In the genomic region with DNA sequence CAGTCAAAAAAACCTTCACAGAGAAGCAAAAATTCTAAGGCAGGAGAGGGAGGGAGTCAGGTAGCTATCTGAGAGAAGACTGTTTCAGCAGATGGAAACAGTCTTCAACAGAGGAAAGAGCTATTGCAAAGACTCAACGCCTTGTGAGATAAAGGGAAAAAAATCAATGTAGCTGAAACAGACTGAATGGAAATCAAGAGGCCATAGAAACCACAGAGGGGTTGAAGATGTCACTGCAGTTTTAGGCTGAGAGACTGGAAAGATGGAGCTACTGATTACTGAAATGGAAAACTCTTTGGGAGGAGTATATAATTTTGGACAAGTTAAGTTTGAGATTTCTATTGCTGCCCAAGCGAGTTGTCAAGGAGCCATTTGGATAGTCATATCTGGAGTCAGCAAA, we compare ENCODE assay signal across 26 cellular contexts. TPM values are rescaled to one million over a fixed set of nuclear protein-coding genes. Genes with fewer than 3 reads are reported as not detected.
DNase-seq lines count a peak whose midpoint lies in the region; ATAC-seq, FAIRE-seq and TF ChIP-seq lines count a peak whose summit lies in the region.
"Had no signal": no experiment of that assay in that cellular context is flagged by ENCODE, and none has a peak within 500 bp of the region (broad histone marks: within the 10 kb centered on the region; RNA-seq: fewer than 3 reads in every experiment).

No MANE protein-coding gene starts in this region.

- no peak for FAIRE-seq in A549 (lab: Jason Lieb, UNC)
- FAIRE-seq in endothelial cell of umbilical vein (lab: Jason Lieb, UNC): no peak
- FAIRE-seq: GM19239, H54, HTR-8/SVneo had no signal

- TF ChIP-seq CTCF in A549 (IDR thresholded peaks at IDR 0.05): no peak
- TF ChIP-seq CTCF in Calu3 (IDR thresholded peaks at IDR 0.05; ENCODE audit: unreplicated experiment): no peak
- TF ChIP-seq CTCF in Panc1 (IDR thresholded peaks at IDR 0.05): no peak
- TF ChIP-seq CTCF in endothelial cell of umbilical vein (IDR thresholded peaks at IDR 0.05; ENCODE audit: extremely low read depth in 1 of 2, insufficient read depth in 1 of 2, low read depth in 1 of 2, low read length in 2 of 2): no peak
- no peak for TF ChIP-seq CTCF in GM10248 (IDR thresholded peaks at IDR 0.05; ENCODE audit: control extremely low read depth, extremely low read depth, low read depth, missing control alignments)
- TF ChIP-seq CTCF in activated CD8-positive, alpha-beta T cell treated with anti-CD3 and anti-CD28 coated beads for 36 hours (IDR thresholded peaks at IDR 0.05): no peak

- in situ Hi-C loops in Panc1 (cut with HindIII; ENCODE audit: low pct_unique_long_range_greater_than_20kb, low sequenced_read_pairs): no loop called here

- intact Hi-C loops in Calu3 (cut with micrococcal nuclease; ENCODE audit: unreplicated experiment): no loop called here
- intact Hi-C loops in Panc1 (cut with micrococcal nuclease; ENCODE audit: unreplicated experiment): no loop called here
- intact Hi-C loops in endothelial cell of umbilical vein (cut with micrococcal nuclease): no loop called here
- intact Hi-C loops in activated CD8-positive, alpha-beta T cell treated with anti-CD3 and anti-CD28 coated beads for 36 hours (cut with micrococcal nuclease): no loop called here

- no peaks in the 10 kb centered on the region for H3K9me3 Mint-ChIP-seq in Calu3 (ENCODE audit: low read depth, unreplicated experiment)
- no peaks in the 10 kb centered on the region for H3K9me3 Mint-ChIP-seq in activated CD8-positive, alpha-beta T cell treated with anti-CD3 and anti-CD28 coated beads for 36 hours
- H3K9me3 Mint-ChIP-seq: CD14-positive monocyte had no signal

- H3K27ac Mint-ChIP-seq in Calu3 (ENCODE audit: unreplicated experiment): peak overlapping the region; percentile 15
- H3K27ac Mint-ChIP-seq in activated CD8-positive, alpha-beta T cell treated with anti-CD3 and anti-CD28 coated beads for 36 hours: no peak overlapping the region
- H3K27ac Mint-ChIP-seq: CD8-positive, alpha-beta memory T cell had no signal

- POLR2A ChIA-PET in A549 (lab: Yijun Ruan, JAX): no interaction called here
- POLR2A ChIA-PET in Panc1 (lab: Charles Lee): no interaction called here
- POLR2A ChIA-PET in endothelial cell of umbilical vein (lab: Charles Lee): no interaction called here
- POLR2A ChIA-PET in GM10248 (lab: Yijun Ruan, JAX): no interaction called here
- POLR2A ChIA-PET in activated CD8-positive, alpha-beta T cell treated with anti-CD3 and anti-CD28 coated beads for 36 hours (lab: Charles Lee): no interaction called here

- no peak overlapping the region for H3K4me2 ChIP-seq in A549
- H3K4me2 ChIP-seq in endothelial cell of umbilical vein (ENCODE audit: insufficient read depth, low read length): no peak overlapping the region

- dilution Hi-C loops in endothelial cell of umbilical vein (cut with MboI; ENCODE audit: extremely low pct_ligation_motif_present, low sequenced_read_pairs): no loop called here

- peaks cover 56% of the 10 kb centered on the region for H3K4me1 Mint-ChIP-seq in Calu3 (ENCODE audit: low read depth, unreplicated experiment)
- H3K4me1 Mint-ChIP-seq in activated CD8-positive, alpha-beta T cell treated with anti-CD3 and anti-CD28 coated beads for 36 hours (ENCODE audit: low read depth): no peaks in the 10 kb centered on the region
- H3K4me1 Mint-ChIP-seq: CD8-positive, alpha-beta memory T cell had no signal

- ATAC-seq in A549: no peak
- ATAC-seq in Panc1: no peak
- ATAC-seq in activated CD8-positive, alpha-beta T cell treated with anti-CD3 and anti-CD28 coated beads for 36 hours: no peak

- H3K9me3 ChIP-seq in A549 (no peaks in the 10 kb centered on the region), Panc1 (ENCODE audit: control insufficient read depth, insufficient read depth, low read depth, low read length) (peaks cover 4% of the 10 kb centered on the region; the same call in 1 of the 2 replicates), endothelial cell of umbilical vein (replicated peaks; ENCODE audit: control insufficient read depth, insufficient read depth, low read length) (no peaks in the 10 kb centered on the region)
- H3K9me3 ChIP-seq: BE2C had no signal

- DNase-seq in A549 (ENCODE audit: low read depth in 1 of 2, low spot score in 1 of 2) (no peak), Calu3 (no peak), Panc1 (ENCODE audit: low read depth, low spot score) (no peak), endothelial cell of umbilical vein (ENCODE audit: low read depth, low spot score) (no peak), NCI-H1436 treated with DMSO at 0.1 percent for 48 hours (lab: John Stamatoyannopoulos, UW) (no peak), GM10248 (ENCODE audit: extremely low spot score) (no peak), DMS53 (lab: John Stamatoyannopoulos, UW) (no peak)
- DNase-seq in activated CD8-positive, alpha-beta T cell treated with anti-CD3 and anti-CD28 coated beads for 36 hours: no peak
- DNase-seq: BE2C; CD8-positive, alpha-beta memory T cell; DND-41; KG1; NCI-H1105; NCI-H146; NCI-H1930; NCI-H2107; NCI-H446 treated with DMSO at 0.1 percent for 48 hours; NCI-H526; NCI-H82; NK-92 treated with Interleukin-12 subunit alpha and Interleukin-12 subunit beta, amount 100 ng/mL, for 24 hours; SHP77 treated with DMSO at 0.1 percent for 48 hours; SW 1271 had no signal

- H3K36me3 ChIP-seq in Panc1 (ENCODE audit: control insufficient read depth, insufficient read depth, low read length) (no peaks in the 10 kb centered on the region), endothelial cell of umbilical vein (ENCODE audit: control insufficient read depth in 2 of 2, extremely low read depth in 1 of 2, insufficient read depth in 2 of 2, low read length in 2 of 2) (no peaks in the 10 kb centered on the region)
- H3K36me3 ChIP-seq: BE2C had no signal

- peak overlapping the region; percentile 58 for H2AFZ ChIP-seq in endothelial cell of umbilical vein (ENCODE audit: low read depth, low read length)

- H4K20me1 ChIP-seq in endothelial cell of umbilical vein (replicated peaks; ENCODE audit: control insufficient read depth, extremely low read depth, insufficient read depth, low read length): no peaks in the 10 kb centered on the region

- H3K4me3 Mint-ChIP-seq in Calu3 (ENCODE audit: low read depth, unreplicated experiment): no peak overlapping the region
- no peak overlapping the region for H3K4me3 Mint-ChIP-seq in activated CD8-positive, alpha-beta T cell treated with anti-CD3 and anti-CD28 coated beads for 36 hours
- H3K4me3 Mint-ChIP-seq: CD14-positive monocyte; CD8-positive, alpha-beta memory T cell had no signal

- H3K4me1 ChIP-seq in A549 (peaks cover 16% of the 10 kb centered on the region), Panc1 (ENCODE audit: control insufficient read depth, insufficient read depth, low read length) (peaks cover 14% of the 10 kb centered on the region), endothelial cell of umbilical vein (ENCODE audit: control insufficient read depth, extremely low read depth, insufficient read depth, low read length) (peaks cover 25% of the 10 kb centered on the region)
- H3K4me1 ChIP-seq: BE2C had no signal

- H3K36me3 Mint-ChIP-seq in Calu3 (ENCODE audit: insufficient read depth, unreplicated experiment): no peaks in the 10 kb centered on the region
- no peaks in the 10 kb centered on the region for H3K36me3 Mint-ChIP-seq in activated CD8-positive, alpha-beta T cell treated with anti-CD3 and anti-CD28 coated beads for 36 hours (ENCODE audit: low read depth)
- H3K36me3 Mint-ChIP-seq: CD14-positive monocyte; CD8-positive, alpha-beta memory T cell had no signal

- H3K79me2 ChIP-seq in endothelial cell of umbilical vein (ENCODE audit: control insufficient read depth, insufficient read depth, low read length): no peaks in the 10 kb centered on the region

- BruUV-seq in Calu3 (replicated peaks; lab: Mats Ljungman, UMichigan) (no TSS peak), Panc1 (replicated peaks; lab: Mats Ljungman, UMichigan) (no TSS peak), endothelial cell of umbilical vein (replicated peaks; lab: Mats Ljungman, UMichigan) (no TSS peak)

- no peaks in the 10 kb centered on the region for H3K9me1 ChIP-seq in endothelial cell of umbilical vein (replicated peaks; ENCODE audit: control insufficient read depth, extremely low read depth, insufficient read depth, low read length)

- H3K9ac ChIP-seq in endothelial cell of umbilical vein (replicated peaks; ENCODE audit: extremely low read depth, insufficient read depth, low read length): no peak overlapping the region

- H3K4me3 ChIP-seq in A549 (no peak overlapping the region), Panc1 (ENCODE audit: low read depth in 2 of 2, low read length in 2 of 2) (no peak overlapping the region), endothelial cell of umbilical vein (replicated peaks in 1 of 3; ENCODE audit: insufficient read depth in 1 of 3, low read depth in 1 of 3, low read length in 3 of 3) (no peak overlapping the region)

- peak overlapping the region; percentile 7 to 63; a peak in 3 of 6 replicates for H3K27ac ChIP-seq in A549
- H3K27ac ChIP-seq in Panc1 (ENCODE audit: low read length): peak overlapping the region; percentile 62
- no peak overlapping the region for H3K27ac ChIP-seq in endothelial cell of umbilical vein (ENCODE audit: insufficient read depth, low read depth, low read length)

- H3K27me3 Mint-ChIP-seq in Calu3 (ENCODE audit: unreplicated experiment): no peaks in the 10 kb centered on the region
- H3K27me3 Mint-ChIP-seq in activated CD8-positive, alpha-beta T cell treated with anti-CD3 and anti-CD28 coated beads for 36 hours: no peaks in the 10 kb centered on the region

- TF ChIP-seq RAD21 in A549 (conservative IDR thresholded peaks at IDR 0.05 in 1 of 2, IDR thresholded peaks at IDR 0.05 in 1 of 2): no peak

- H3K27me3 ChIP-seq in Panc1 (ENCODE audit: control insufficient read depth, insufficient read depth, low read length) (no peaks in the 10 kb centered on the region), endothelial cell of umbilical vein (ENCODE audit: control insufficient read depth in 2 of 2, insufficient read depth in 2 of 2, low read length in 2 of 2) (no peaks in the 10 kb centered on the region)
- H3K27me3 ChIP-seq: BE2C had no signal

- CTCF ChIA-PET in A549 (lab: Yijun Ruan, JAX): interaction anchor here (0.5 to 1.2 kb wide), 3 partner anchors 11 to 422 kb away, joined by 3 to 4 read pairs (median 4); partner anchors contain the start of gene CXCL5
- CTCF ChIA-PET in Calu3 (lab: Charles Lee): interaction anchor here (0.6 to 1.0 kb wide), 2 partner anchors 8 to 15 kb away, joined by 3 read pairs; no protein-coding TSS in a partner anchor
- CTCF ChIA-PET in Panc1 (lab: Charles Lee): no interaction called here
- CTCF ChIA-PET in endothelial cell of umbilical vein (lab: Charles Lee): interaction anchor here (1.1 to 2.1 kb wide), 4 partner anchors 9 to 153 kb away, joined by 4 to 14 read pairs (median 5); no protein-coding TSS in a partner anchor
- CTCF ChIA-PET in GM10248 (lab: Yijun Ruan, JAX): interaction anchor here (0.9 to 3.0 kb wide), 4 partner anchors 10 to 423 kb away, joined by 3 to 15 read pairs (median 5); no protein-coding TSS in a partner anchor
- CTCF ChIA-PET in activated CD8-positive, alpha-beta T cell treated with anti-CD3 and anti-CD28 coated beads for 36 hours (lab: Charles Lee): no interaction called here

- TF ChIP-seq EP300 in A549 (IDR thresholded peaks at IDR 0.05): no peak

- 78% methylated on average over 2 of the region's 2 CpGs for WGBS in A549 (ENCODE audit: missing lambda C conversion rate)

- TF ChIP-seq POLR2A in A549 (IDR thresholded peaks at IDR 0.05; ENCODE audit: low read length) (no peak), endothelial cell of umbilical vein (IDR thresholded peaks at IDR 0.05; ENCODE audit: low read depth, low read length) (no peak)

RNA-seq across cellular contexts. Expression of gene CXCL8, which starts 28.4 kb away (rescaled TPM):
- polyA plus RNA-seq in A549 (2011; rRNA removed) (57.2 and 87.7 TPM in 2 replicates), A549 (2017; fragmentation: RNase III; extraction: RNeasy Plus Mini Kit Qiagen cat#74134 plus additional on column Dnase treatment) (4.0 to 5.6 TPM (median 4.4 TPM) in 3 replicates), endothelial cell of umbilical vein (3.4 and 6.4 TPM in 2 replicates)
- polyA plus RNA-seq in A549 (2012; cell fraction: cytosol; rRNA removed): 7.3 and 9.1 TPM in 2 replicates
- polyA plus RNA-seq in A549 (2012; cell fraction: nucleus; rRNA removed): 3.4 and 7.2 TPM in 2 replicates
- 20.2 and 42.4 TPM in 2 replicates for polyA minus RNA-seq in A549 (2011; rRNA and poly(A)+ RNA removed)
- total RNA-seq in Calu3 (2022) (222 and 404 TPM in 2 replicates), Panc1 (2021; ENCODE audit: unreplicated experiment) (0.82 TPM), endothelial cell of umbilical vein (5.2 and 12.6 TPM in 2 replicates)
- polyA plus RNA-seq in Panc1 (2012; ENCODE audit: insufficient read length): 1.4 TPM
- polyA plus RNA-seq in endothelial cell of umbilical vein (2011; cell fraction: cytosol; rRNA removed): 13.7 and 15.1 TPM in 2 replicates
- polyA plus RNA-seq in endothelial cell of umbilical vein (2011; cell fraction: nucleus; rRNA removed): 15.6 and 21.3 TPM in 2 replicates
- polyA plus RNA-seq in endothelial cell of umbilical vein (2012): 35.7 and 56.4 TPM in 2 replicates
- polyA minus RNA-seq in endothelial cell of umbilical vein: 18.1 and 19.6 TPM in 2 replicates
- polyA minus RNA-seq in endothelial cell of umbilical vein (2011; cell fraction: cytosol; rRNA and poly(A)+ RNA removed): 6.1 TPM
- polyA minus RNA-seq in endothelial cell of umbilical vein (2011; cell fraction: nucleus; rRNA and poly(A)+ RNA removed): 14.4 and 30.7 TPM in 2 replicates
- under 1 TPM in 1 of 2 experiments, not detected in 1; 0.18 TPM for total RNA-seq in activated CD8-positive, alpha-beta T cell treated with anti-CD3 and anti-CD28 coated beads for 36 hours
- polyA plus RNA-seq: CD8-positive, alpha-beta memory T cell had no signal

Comparison
In these comparisons a context has a peak if more than half of its experiments do, and no peak if none do; other contexts are left out.
1. RNA of gene CXCL8, which starts 28.4 kb away (total RNA-seq): 222 to 404 TPM in Calu3; 5.2 to 12.6 TPM in endothelial cell of umbilical vein, 0.82 TPM in Panc1 (single experiment) and 0.18 TPM in activated CD8-positive, alpha-beta T cell treated with anti-CD3 and anti-CD28 coated beads for 36 hours; every median in the first group is over 10 times any median in the second.
2. CTCF ChIA-PET loops: an anchor here in A549 (0.5 to 1.2 kb wide), Calu3 (0.6 to 1.0 kb wide), endothelial cell of umbilical vein (1.1 to 2.1 kb wide) and GM10248 (0.9 to 3.0 kb wide); none called in Panc1 and activated CD8-positive, alpha-beta T cell treated with anti-CD3 and anti-CD28 coated beads for 36 hours.